In genomic region chr17:68531252-68531651, GRCh38 we compare ENCODE assay signal across 24 cellular contexts.
"Had no signal": no experiment of that assay in that cellular context is flagged by ENCODE, and none has a peak within 500 bp of the region (broad histone marks: within the 10 kb centered on the region; RNA-seq: fewer than 3 reads in every experiment).

No MANE protein-coding gene starts in this region.

- H2AFZ ChIP-seq: hepatocyte had no signal

- H3K27me3 Mint-ChIP-seq: activated T-cell treated with anti-CD3 and anti-CD28 coated beads, Interleukin-2, amount 50 U/mL, for 24 hours; dendritic cell treated with granulocyte-macrophage colony-stimulating factor and Interleukin-4, amounts not matched to agents 40 ng/mL and 50 ng/mL, for 4 days; naive B cell; T-cell had no signal

- H3K4me1 ChIP-seq: foreskin keratinocyte had no signal

- H3K4me3 Mint-ChIP-seq: activated T-cell treated with anti-CD3 and anti-CD28 coated beads, Interleukin-2, amount 50 U/mL, for 24 hours; dendritic cell treated with granulocyte-macrophage colony-stimulating factor and Interleukin-4, amounts not matched to agents 40 ng/mL and 50 ng/mL, for 4 days; naive B cell; neural crest cell; T-cell; T-helper 2 cell treated with Interferon-gamma antibody and Interleukin-4, amounts not matched to agents 5 μg/mL and 100 μg/mL, for 36 hours had no signal

- DNase-seq: activated CD4-positive, alpha-beta T cell treated with anti-CD3 and anti-CD28 coated beads for 1 hour; activated CD4-positive, alpha-beta T cell treated with anti-CD3 and anti-CD28 coated beads, Interleukin-2, amount 50 U/mL, for 1 hour; activated CD8-positive, alpha-beta memory T cell treated with anti-CD3 and anti-CD28 coated beads for 24 hours; activated CD8-positive, alpha-beta memory T cell treated with anti-CD3 and anti-CD28 coated beads, Interleukin-2, amount 50 U/mL, for 4 hours; activated naive CD4-positive, alpha-beta T cell treated with Interleukin-2 at 50 U/mL for 16 hours; activated T-cell treated with anti-CD3 and anti-CD28 coated beads, Interleukin-2, amount 50 U/mL, for 24 hours; anterior cingulate cortex; body of pancreas; effector CD4-positive, alpha-beta T cell; foreskin keratinocyte; kidney glomerular epithelial cell; left ventricle myocardium superior; mesendoderm; naive B cell; stimulated activated CD4-positive, alpha-beta T cell treated with anti-CD3 and anti-CD28 coated beads, Interleukin-4, amount 100 ng/mL, for 1 hour; stimulated activated naive CD4-positive, alpha-beta T cell treated with Interleukin-2 at 50 U/mL for 16 hours; T-cell; upper lobe of left lung; WERI-Rb-1 had no signal

- H3K27ac Mint-ChIP-seq: activated T-cell treated with anti-CD3 and anti-CD28 coated beads, Interleukin-2, amount 50 U/mL, for 24 hours; activated T-helper 2 cell treated with anti-CD3 and anti-CD28 coated beads, Interferon-gamma antibody, Interleukin-2, Interleukin-4, amounts not matched to agents 10 μg/mL and 5 μg/mL and 100 μg/mL, durations not matched to agents 14 hours and 24 hours and 36 hours; dendritic cell treated with granulocyte-macrophage colony-stimulating factor and Interleukin-4, amounts not matched to agents 40 ng/mL and 50 ng/mL, for 4 days; T-cell; T-helper 2 cell treated with Interferon-gamma antibody and Interleukin-4, amounts not matched to agents 5 μg/mL and 100 μg/mL, for 36 hours had no signal

- ATAC-seq: body of pancreas, foreskin keratinocyte, left ventricle myocardium superior, T-cell had no signal

- H3K27me3 ChIP-seq: body of pancreas, foreskin keratinocyte, hepatocyte, upper lobe of left lung had no signal

- H3K4me2 ChIP-seq: hepatocyte had no signal

- H3K9me3 Mint-ChIP-seq: activated T-cell treated with anti-CD3 and anti-CD28 coated beads, Interleukin-2, amount 50 U/mL, for 24 hours; activated T-helper 2 cell treated with anti-CD3 and anti-CD28 coated beads, Interferon-gamma antibody, Interleukin-2, Interleukin-4, amounts not matched to agents 10 μg/mL and 5 μg/mL and 100 μg/mL, durations not matched to agents 14 hours and 24 hours and 36 hours; dendritic cell treated with granulocyte-macrophage colony-stimulating factor and Interleukin-4, amounts not matched to agents 40 ng/mL and 50 ng/mL, for 4 days; naive B cell; neural crest cell; T-cell; T-helper 2 cell treated with Interferon-gamma antibody and Interleukin-4, amounts not matched to agents 5 μg/mL and 100 μg/mL, for 36 hours had no signal

- H3K9me3 ChIP-seq: body of pancreas, upper lobe of left lung had no signal

- H3K27ac ChIP-seq: body of pancreas, foreskin keratinocyte, hepatocyte, WERI-Rb-1 had no signal

- H3K4me1 Mint-ChIP-seq: naive B cell, neural crest cell had no signal

- H3K4me3 ChIP-seq: body of pancreas, hepatocyte, upper lobe of left lung had no signal
